In the genomic region with DNA sequence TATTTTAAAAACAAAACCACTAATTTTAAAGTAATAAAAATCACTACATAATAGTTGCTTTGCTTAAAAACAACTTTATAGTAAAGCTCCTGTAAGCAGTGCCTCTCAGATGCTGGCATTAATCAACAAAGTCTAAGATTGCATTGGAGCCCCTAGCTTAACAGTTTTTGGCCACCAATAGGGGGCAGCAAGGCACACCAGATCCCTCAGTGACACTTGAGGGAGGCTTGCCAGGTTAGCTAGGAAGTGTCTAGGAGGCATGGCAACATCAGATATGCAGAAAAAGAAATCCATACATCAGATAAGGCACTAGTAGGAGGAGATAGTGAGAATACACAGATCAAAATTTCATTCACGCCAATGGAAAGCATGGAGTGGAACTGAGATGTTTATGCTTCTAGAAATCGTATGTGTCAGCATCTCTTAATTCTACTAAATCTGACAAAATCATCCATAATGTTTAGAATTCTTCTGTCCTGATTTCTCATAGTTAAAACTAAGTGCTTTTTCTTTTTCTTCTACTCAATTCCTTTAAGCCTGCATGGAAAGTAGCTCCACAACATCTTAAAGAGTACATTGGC, we compare ENCODE assay signal across 8 cellular contexts.
DNase-seq lines count a peak whose midpoint lies in the region; ATAC-seq and TF ChIP-seq lines count a peak whose summit lies in the region.

No MANE protein-coding gene starts in this region.

- H3K4me3 ChIP-seq in effector memory CD4-positive, alpha-beta T cell (ENCODE audit: insufficient read depth, low read depth, low read length, poor library complexity, severe bottlenecking): no peak overlapping the region

- peaks cover 8% of the 10 kb centered on the region for H3K9me3 Mint-ChIP-seq in mesothelial cell of epicardium

- no peak overlapping the region for H3K4me3 Mint-ChIP-seq in mesothelial cell of epicardium

- no peaks in the 10 kb centered on the region for H3K27me3 ChIP-seq in effector memory CD4-positive, alpha-beta T cell (replicated peaks; ENCODE audit: control insufficient read depth, insufficient read depth, low read length, poor library complexity, severe bottlenecking)

- no peaks in the 10 kb centered on the region for H3K27me3 Mint-ChIP-seq in mesothelial cell of epicardium (ENCODE audit: low read depth)

- H3K4me1 ChIP-seq in effector memory CD4-positive, alpha-beta T cell (ENCODE audit: control insufficient read depth, insufficient read depth, low read length, poor library complexity, severe bottlenecking): no peaks in the 10 kb centered on the region

- H3K36me3 Mint-ChIP-seq in mesothelial cell of epicardium: no peaks in the 10 kb centered on the region

- no peak overlapping the region for H3K27ac Mint-ChIP-seq in mesothelial cell of epicardium

- peaks cover 1% of the 10 kb centered on the region for H3K4me1 Mint-ChIP-seq in mesothelial cell of epicardium

- DNase-seq in CMK (ENCODE audit: low read depth) (peak; percentile 7), NCI-H526 treated with DMSO at 0.1 percent for 48 hours (lab: John Stamatoyannopoulos, UW) (peak; percentile 59), mesothelial cell of epicardium (ENCODE audit: low spot score in 2 of 2, unreplicated experiment in 2 of 2) (peak in 1 of 2 experiments; percentile 52)
- DNase-seq in activated CD4-positive, alpha-beta T cell treated with anti-CD3 and anti-CD28 coated beads, Interleukin-2, amount 50 U/mL, for 4 hours: peak; percentile 51 to 53
- DNase-seq in effector memory CD4-positive, alpha-beta T cell: peak; percentile 11 to 32 (median 11)
- peak; percentile 34 for DNase-seq in stimulated activated CD8-positive, alpha-beta memory T cell treated with anti-CD3 and anti-CD28 coated beads, Interleukin-7, amount 100 ng/mL, for 24 hours (ENCODE audit: low read depth)

- no peak overlapping the region for H3K27ac ChIP-seq in effector memory CD4-positive, alpha-beta T cell (ENCODE audit: insufficient read depth, low read length, poor library complexity, severe bottlenecking)

- no peaks in the 10 kb centered on the region for H3K9me3 ChIP-seq in effector memory CD4-positive, alpha-beta T cell (ENCODE audit: control insufficient read depth, low read length)

- peak; percentile 61 for TF ChIP-seq CTCF in mesothelial cell of epicardium (IDR thresholded peaks at IDR 0.05; ENCODE audit: unreplicated experiment)

- ATAC-seq in GM19397 (IDR thresholded peaks at IDR 0.05; ENCODE audit: unreplicated experiment) (peak; percentile 86), HG03460 (IDR thresholded peaks at IDR 0.05; ENCODE audit: unreplicated experiment) (peak; percentile 85)

- H3K36me3 ChIP-seq in effector memory CD4-positive, alpha-beta T cell (ENCODE audit: control insufficient read depth, insufficient read depth, low read length): no peaks in the 10 kb centered on the region
